In the genomic region with DNA sequence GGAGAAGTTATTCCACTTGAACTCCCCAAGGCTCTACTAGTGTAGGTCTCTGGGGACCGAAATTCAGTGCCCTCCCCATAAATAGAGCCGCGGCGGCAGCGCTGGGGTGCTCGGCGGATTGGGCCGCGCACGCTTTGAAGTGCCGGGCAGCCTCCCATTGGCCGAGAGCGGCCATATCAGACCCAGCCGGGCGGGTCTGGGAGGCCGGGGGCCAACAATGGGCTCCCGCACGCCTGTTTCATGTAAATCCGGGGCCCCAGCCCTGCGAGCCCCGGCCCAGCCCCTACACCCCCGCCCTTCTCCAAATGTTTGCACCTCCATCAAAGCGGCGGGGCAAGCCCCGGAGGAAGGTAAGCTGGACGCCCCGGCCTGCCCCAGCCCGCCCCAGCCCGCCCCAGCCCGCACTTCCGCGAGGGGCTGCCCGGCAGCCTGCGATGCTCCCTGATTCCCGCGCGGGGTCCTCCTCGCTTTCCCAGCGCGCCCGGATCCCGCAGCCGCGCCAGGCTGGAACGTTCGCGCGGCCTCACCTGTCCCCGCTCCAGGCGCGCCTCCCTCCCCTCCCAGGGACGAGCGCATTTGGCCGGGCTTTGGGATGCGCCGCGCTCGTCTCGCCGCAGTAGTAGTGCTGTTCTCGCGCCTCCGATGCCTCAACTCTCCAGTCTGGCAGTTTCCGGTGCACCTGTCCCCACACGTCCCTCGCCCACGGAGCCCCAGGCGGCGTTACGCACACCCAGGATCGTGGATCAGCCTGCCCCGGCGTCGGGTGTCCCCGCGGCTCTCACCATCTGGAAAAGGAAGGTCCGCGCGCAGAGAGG, we compare ENCODE assay signal across 10 cellular contexts. TPM values are rescaled to one million over a fixed set of nuclear protein-coding genes. Genes with fewer than 3 reads are reported as not detected.
DNase-seq lines count a peak whose midpoint lies in the region; ATAC-seq and TF ChIP-seq lines count a peak whose summit lies in the region.
"Had no signal": no experiment of that assay in that cellular context is flagged by ENCODE, and none has a peak within 500 bp of the region (broad histone marks: within the 10 kb centered on the region; RNA-seq: fewer than 3 reads in every experiment).

Gene TBXT, minus strand, starts transcription at position 51 of the 815 bp plus-strand sequence. CDS start 260 bp downstream, outside the sequence.

- H2AFZ ChIP-seq in MM.1S (ENCODE audit: low read length), result no peak within 1 kb of the TSS

- TF ChIP-seq CTCF in endodermal cell (conservative IDR thresholded peaks at IDR 0.05) (no peak), gastrocnemius medialis (IDR thresholded peaks at IDR 0.05 in 4 of 5, conservative IDR thresholded peaks at IDR 0.05 in 1 of 5) (no peak), MM.1S (IDR thresholded peaks at IDR 0.05; ENCODE audit: low read length) (no peak), right lobe of liver (IDR thresholded peaks at IDR 0.05) (no peak)

- no peaks in the 10 kb centered on the region for H3K9me2 ChIP-seq in MM.1S (replicated peaks; ENCODE audit: insufficient read depth, low read length)

- WGBS in endodermal cell (ENCODE audit: insufficient coverage in 1 of 2, insufficient read length in 1 of 2), 2 experiments, result 0 to 1% methylated on average over 15 to 79 of the region's 79 CpGs
- WGBS in right lobe of liver (ENCODE audit: insufficient coverage, low coverage, low lambda C conversion rate, missing lambda C conversion rate), result 1% methylated on average over 14 of the region's 79 CpGs

- no peaks in the 10 kb centered on the region for H4K20me1 ChIP-seq in MM.1S (ENCODE audit: insufficient read depth, low read length)

- no peak for TF ChIP-seq POLR2A in gastrocnemius medialis (IDR thresholded peaks at IDR 0.05)
- no peak for TF ChIP-seq POLR2A in right lobe of liver (IDR thresholded peaks at IDR 0.05)

- peaks cover 11% of the 10 kb centered on the region for H3K9me3 Mint-ChIP-seq in endodermal cell

- H3K27ac Mint-ChIP-seq in endodermal cell, result no peak within 1 kb of the TSS

- H3K27me3 Mint-ChIP-seq in endodermal cell (ENCODE audit: insufficient read depth), result peaks cover 46% of the 10 kb centered on the region

- no peaks in the 10 kb centered on the region for H3K9me3 ChIP-seq in endodermal cell (ENCODE audit: control insufficient read depth, low read length)
- H3K9me3 ChIP-seq in gastrocnemius medialis, result no peaks in the 10 kb centered on the region
- no peaks in the 10 kb centered on the region for H3K9me3 ChIP-seq in MM.1S (replicated peaks; ENCODE audit: insufficient read depth, low read length)
- H3K9me3 ChIP-seq in right lobe of liver, result no peaks in the 10 kb centered on the region

- peaks cover 2% of the 10 kb centered on the region for H3K4me1 ChIP-seq in endodermal cell (ENCODE audit: control insufficient read depth, insufficient read depth, low read length)
- peaks cover 0 to 6% of the 10 kb centered on the region in 2 donors for H3K4me1 ChIP-seq in gastrocnemius medialis
- no peaks in the 10 kb centered on the region for H3K4me1 ChIP-seq in MM.1S (ENCODE audit: low read length)
- H3K4me1 ChIP-seq in right lobe of liver, result peaks cover 0 to 14% (median 0%) of the 10 kb centered on the region in 4 donors

- no peak within 1 kb of the TSS for H3K4me2 ChIP-seq in MM.1S (ENCODE audit: low read depth, low read length)

- H3F3A ChIP-seq in MM.1S (ENCODE audit: insufficient read depth, low read length), result no peaks in the 10 kb centered on the region

- H3K36me3 ChIP-seq in endodermal cell (ENCODE audit: control insufficient read depth, insufficient read depth, low read length), result no peaks in the 10 kb centered on the region
- no peaks in the 10 kb centered on the region for H3K36me3 ChIP-seq in gastrocnemius medialis
- H3K36me3 ChIP-seq in MM.1S (replicated peaks; ENCODE audit: insufficient read depth, low read length), result no peaks in the 10 kb centered on the region
- no peaks in the 10 kb centered on the region for H3K36me3 ChIP-seq in right lobe of liver

- no peaks in the 10 kb centered on the region for H3K79me2 ChIP-seq in MM.1S (ENCODE audit: low read length)

- intact Hi-C loops in gastrocnemius medialis (cut with DNase I; ENCODE audit: low total_unique reads) (no loop called here), right lobe of liver (cut with DNase I) (no loop called here)

- ATAC-seq in gastrocnemius medialis, result no peak
- no peak for ATAC-seq in right lobe of liver
- ATAC-seq: HCT116 had no signal

- H3K36me3 Mint-ChIP-seq in endodermal cell (ENCODE audit: low read depth), result no peaks in the 10 kb centered on the region

- H3K9ac ChIP-seq in endodermal cell (ENCODE audit: extremely low read depth, low read length, poor library complexity, severe bottlenecking), result no peak within 1 kb of the TSS
- no peak within 1 kb of the TSS for H3K9ac ChIP-seq in MM.1S (ENCODE audit: low read length)

- H3K27me3 ChIP-seq in endodermal cell (ENCODE audit: control insufficient read depth, insufficient read depth, low read length, poor library complexity, severe bottlenecking) (peaks cover 95% of the 10 kb centered on the region), gastrocnemius medialis (peaks cover 49 to 77% (median 58%) of the 10 kb centered on the region in 3 donors), MM.1S (replicated peaks; ENCODE audit: insufficient read depth, low read length) (no peaks in the 10 kb centered on the region), right lobe of liver (peaks cover 7 to 36% of the 10 kb centered on the region in 2 donors)

- H3K4me3 ChIP-seq in endodermal cell (ENCODE audit: low read length) (peak within 1 kb of the TSS; percentile 81), gastrocnemius medialis (peak within 1 kb of the TSS; percentile 13 to 36 (median 24)), MM.1S (ENCODE audit: low read length) (no peak within 1 kb of the TSS), right lobe of liver (no peak within 1 kb of the TSS)

- H3K4me3 Mint-ChIP-seq in endodermal cell, result peak within 1 kb of the TSS; percentile 70

- no peak within 1 kb of the TSS for H3K27ac ChIP-seq in endodermal cell (ENCODE audit: low read depth, low read length)
- no peak within 1 kb of the TSS for H3K27ac ChIP-seq in gastrocnemius medialis
- H3K27ac ChIP-seq in MM.1S (ENCODE audit: low read length), result no peak within 1 kb of the TSS
- no peak within 1 kb of the TSS for H3K27ac ChIP-seq in right lobe of liver

- in situ Hi-C loops in gastrocnemius medialis (cut with MboI; ENCODE audit: low sequenced_read_pairs in 4 of 4) (no loop called here), ACHN (cut with HindIII; ENCODE audit: low pct_ligation_motif_present, low pct_unique_long_range_greater_than_20kb, low sequenced_read_pairs) (no loop called here)

- peaks cover 27% of the 10 kb centered on the region for H3K4me1 Mint-ChIP-seq in endodermal cell

- DNase-seq in NCI-H2029 (lab: John Stamatoyannopoulos, UW), result peak; percentile 9
- no peak for DNase-seq in NCI-H2029 treated with DMSO at 0.1 percent for 48 hours (lab: John Stamatoyannopoulos, UW)
- DNase-seq in NCI-H1105 (lab: John Stamatoyannopoulos, UW), result peak; percentile 58
- DNase-seq in endodermal cell, result peak; percentile 91
- DNase-seq in gastrocnemius medialis, result no peak
- no peak for DNase-seq in MM.1S
- DNase-seq in right lobe of liver, result no peak
- no peak for DNase-seq in ACHN

RNA-seq across cellular contexts. Expression of gene TBXT, which starts in this region (rescaled TPM):
- total RNA-seq in endodermal cell (1 to 10 TPM; 2.3 TPM), gastrocnemius medialis (not detected), right lobe of liver (not detected)
- 2.2 TPM for polyA plus RNA-seq in endodermal cell (2013, experiment 1 of 2)
- polyA plus RNA-seq in endodermal cell (2013, experiment 2 of 2), result 1.1 TPM
- total RNA-seq: bronchial epithelial cell had no signal

Comparison
In these comparisons a context has a peak if more than half of its experiments do, and no peak if none do; other contexts are left out.
1. DNase-seq: peak in NCI-H2029 (single experiment), NCI-H1105 (single experiment) and endodermal cell (single experiment); none in NCI-H2029 treated with DMSO at 0.1 percent for 48 hours (single experiment), gastrocnemius medialis (0 of 2), MM.1S (single experiment), right lobe of liver (0 of 3) and ACHN (single experiment).
2. H3K4me3 ChIP-seq: peak in endodermal cell (single experiment) and gastrocnemius medialis (4 of 4); none in MM.1S (single experiment) and right lobe of liver (0 of 3).